ENCODE assay signal across 8 cellular contexts in the genomic region with DNA sequence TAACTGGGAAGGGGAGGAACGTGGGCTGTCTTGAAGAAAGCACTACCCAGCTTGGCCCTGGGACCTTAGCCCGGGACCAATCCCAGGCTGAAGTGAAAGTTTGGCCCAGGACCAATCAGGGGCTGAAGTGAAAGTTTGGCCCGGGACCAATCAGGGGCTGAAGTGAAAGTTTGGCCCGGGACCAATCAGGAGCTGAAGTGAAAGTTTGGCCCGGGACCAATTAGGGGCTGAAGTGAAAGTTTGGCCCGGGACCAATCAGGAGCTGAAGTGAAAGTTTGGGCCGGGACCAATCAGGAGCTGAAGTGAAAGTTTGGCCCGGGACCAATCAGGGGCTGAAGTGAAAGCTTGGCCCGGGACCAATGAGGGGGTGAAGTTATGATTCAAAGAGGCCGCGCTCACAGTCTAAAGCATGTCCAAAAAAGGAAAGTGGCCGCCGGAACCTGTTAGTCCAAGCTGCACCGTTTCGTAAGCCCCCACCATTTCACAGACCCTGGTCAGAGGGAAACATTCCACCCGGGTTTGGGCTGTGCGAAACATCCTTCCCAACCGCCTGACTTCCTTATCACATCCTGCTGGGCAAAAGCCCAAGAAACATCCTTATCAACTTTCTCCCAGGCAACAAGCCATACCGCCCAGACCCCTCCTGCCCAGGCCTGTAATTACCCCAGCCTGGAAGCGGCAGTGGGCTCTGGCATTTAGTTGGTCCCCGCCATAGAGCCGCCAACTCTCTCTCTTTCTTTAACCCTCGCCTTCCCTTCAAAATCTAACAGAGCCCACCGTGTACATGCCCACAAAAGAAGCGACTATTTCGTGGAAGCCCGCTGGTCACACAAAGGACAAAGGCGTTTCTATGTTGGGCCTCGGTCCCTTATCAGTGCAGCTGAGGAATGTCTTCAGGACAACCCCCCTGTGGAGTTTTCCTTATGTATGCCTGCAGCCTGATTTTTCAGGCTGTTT. TPM values are rescaled to one million over a fixed set of nuclear protein-coding genes. Genes with fewer than 3 reads are reported as not detected.
DNase-seq lines count a peak whose midpoint lies in the region; ATAC-seq, FAIRE-seq and TF ChIP-seq lines count a peak whose summit lies in the region.

No MANE protein-coding gene starts in this region.

- TF ChIP-seq CTCF in D721Med (IDR thresholded peaks at IDR 0.05; ENCODE audit: insufficient read depth, missing control alignments): no peak
- no peak for TF ChIP-seq CTCF in HL-60 (IDR thresholded peaks at IDR 0.05; ENCODE audit: insufficient read depth, low read length)

- peak; percentile 36 for DNase-seq in D721Med (ENCODE audit: insufficient read length, low spot score)
- DNase-seq in HL-60 (ENCODE audit: low read depth in 1 of 2, low spot score in 1 of 2): peak; percentile 63 to 85
- DNase-seq in dermis blood vessel endothelial cell: peak; percentile 96
- peak; percentile 59 for DNase-seq in left lobe of liver (ENCODE audit: low spot score)
- DNase-seq in stimulated activated CD8-positive, alpha-beta memory T cell treated with anti-CD3 and anti-CD28 coated beads, Interleukin-15, amount 100 ng/mL, for 48 hours (ENCODE audit: low read depth in 2 of 2): peak; percentile 13 to 25

- no peaks in the 10 kb centered on the region for H3K27me3 ChIP-seq in HL-60 (ENCODE audit: insufficient read depth, poor library complexity, severe bottlenecking)

- peak; percentile 20; the same call in 2 of the 3 replicates for ATAC-seq in SK-N-SH treated with all-trans-retinoic acid at 6 μM for 48 hours
- ATAC-seq in left lobe of liver: no peak
- no peak for ATAC-seq in GM21576 (IDR thresholded peaks at IDR 0.05; ENCODE audit: unreplicated experiment)
- ATAC-seq in GM21447 (IDR thresholded peaks at IDR 0.05; ENCODE audit: unreplicated experiment): no peak

- peak overlapping the region; percentile 97 for H3K27ac ChIP-seq in HL-60 (replicated peaks)

- no peak for FAIRE-seq in D721Med (lab: Jason Lieb, UNC)

- H3K4me3 ChIP-seq in HL-60 (replicated peaks; ENCODE audit: insufficient read depth, low read length): peak overlapping the region; percentile 96

TF ChIP-seq in SK-N-SH treated with all-trans-retinoic acid at 6 μM for 48 hours, 23 proteins besides CTCF, POLR2A, EP300 and RAD21:
- TF ChIP-seq, protein P1, sequence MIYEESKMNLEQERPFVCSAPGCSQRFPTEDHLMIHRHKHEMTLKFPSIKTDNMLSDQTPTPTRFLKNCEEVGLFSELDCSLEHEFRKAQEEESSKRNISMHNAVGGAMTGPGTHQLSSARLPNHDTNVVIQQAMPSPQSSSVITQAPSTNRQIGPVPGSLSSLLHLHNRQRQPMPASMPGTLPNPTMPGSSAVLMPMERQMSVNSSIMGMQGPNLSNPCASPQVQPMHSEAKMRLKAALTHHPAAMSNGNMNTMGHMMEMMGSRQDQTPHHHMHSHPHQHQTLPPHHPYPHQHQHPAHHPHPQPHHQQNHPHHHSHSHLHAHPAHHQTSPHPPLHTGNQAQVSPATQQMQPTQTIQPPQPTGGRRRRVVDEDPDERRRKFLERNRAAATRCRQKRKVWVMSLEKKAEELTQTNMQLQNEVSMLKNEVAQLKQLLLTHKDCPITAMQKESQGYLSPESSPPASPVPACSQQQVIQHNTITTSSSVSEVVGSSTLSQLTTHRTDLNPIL (CRISPR knock-in tag; IDR thresholded peaks at IDR 0.05; ENCODE audit: low read depth): no peak
- TF ChIP-seq, protein P2, sequence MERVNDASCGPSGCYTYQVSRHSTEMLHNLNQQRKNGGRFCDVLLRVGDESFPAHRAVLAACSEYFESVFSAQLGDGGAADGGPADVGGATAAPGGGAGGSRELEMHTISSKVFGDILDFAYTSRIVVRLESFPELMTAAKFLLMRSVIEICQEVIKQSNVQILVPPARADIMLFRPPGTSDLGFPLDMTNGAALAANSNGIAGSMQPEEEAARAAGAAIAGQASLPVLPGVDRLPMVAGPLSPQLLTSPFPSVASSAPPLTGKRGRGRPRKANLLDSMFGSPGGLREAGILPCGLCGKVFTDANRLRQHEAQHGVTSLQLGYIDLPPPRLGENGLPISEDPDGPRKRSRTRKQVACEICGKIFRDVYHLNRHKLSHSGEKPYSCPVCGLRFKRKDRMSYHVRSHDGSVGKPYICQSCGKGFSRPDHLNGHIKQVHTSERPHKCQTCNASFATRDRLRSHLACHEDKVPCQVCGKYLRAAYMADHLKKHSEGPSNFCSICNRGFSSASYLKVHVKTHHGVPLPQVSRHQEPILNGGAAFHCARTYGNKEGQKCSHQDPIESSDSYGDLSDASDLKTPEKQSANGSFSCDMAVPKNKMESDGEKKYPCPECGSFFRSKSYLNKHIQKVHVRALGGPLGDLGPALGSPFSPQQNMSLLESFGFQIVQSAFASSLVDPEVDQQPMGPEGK (CRISPR knock-in tag; IDR thresholded peaks at IDR 0.05; ENCODE audit: borderline replicate concordance): no peak
- TF ChIP-seq, protein P3, sequence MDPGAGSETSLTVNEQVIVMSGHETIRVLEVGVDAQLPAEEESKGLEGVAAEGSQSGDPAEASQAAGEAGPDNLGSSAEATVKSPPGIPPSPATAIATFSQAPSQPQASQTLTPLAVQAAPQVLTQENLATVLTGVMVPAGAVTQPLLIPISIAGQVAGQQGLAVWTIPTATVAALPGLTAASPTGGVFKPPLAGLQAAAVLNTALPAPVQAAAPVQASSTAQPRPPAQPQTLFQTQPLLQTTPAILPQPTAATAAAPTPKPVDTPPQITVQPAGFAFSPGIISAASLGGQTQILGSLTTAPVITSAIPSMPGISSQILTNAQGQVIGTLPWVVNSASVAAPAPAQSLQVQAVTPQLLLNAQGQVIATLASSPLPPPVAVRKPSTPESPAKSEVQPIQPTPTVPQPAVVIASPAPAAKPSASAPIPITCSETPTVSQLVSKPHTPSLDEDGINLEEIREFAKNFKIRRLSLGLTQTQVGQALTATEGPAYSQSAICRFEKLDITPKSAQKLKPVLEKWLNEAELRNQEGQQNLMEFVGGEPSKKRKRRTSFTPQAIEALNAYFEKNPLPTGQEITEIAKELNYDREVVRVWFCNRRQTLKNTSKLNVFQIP (CRISPR knock-in tag; IDR thresholded peaks at IDR 0.05; ENCODE audit: borderline replicate concordance, low read depth): no peak
- TF ChIP-seq CSDC2 (CRISPR knock-in tag; IDR thresholded peaks at IDR 0.05): no peak
- TF ChIP-seq ZFP3 (CRISPR knock-in tag; IDR thresholded peaks at IDR 0.05): no peak
- TF ChIP-seq TCF4 (CRISPR knock-in tag; IDR thresholded peaks at IDR 0.05; ENCODE audit: borderline replicate concordance): peak; percentile 31; the same call in 1 of the 2 replicates

RNA-seq across cellular contexts. Expression of a gene that starts 1.1 kb away (rescaled TPM):
- total RNA-seq in dermis blood vessel endothelial cell (2.6 and 4.8 TPM in 2 replicates), left lobe of liver (0.88 TPM)

Comparison
In these comparisons a context has a peak if more than half of its experiments do, and no peak if none do; other contexts are left out.
1. DNase-seq: peak in every context shown above with its lines; median percentile 96 in dermis blood vessel endothelial cell; 74 in HL-60; 59 in left lobe of liver; 36 in D721Med; 19 in stimulated activated CD8-positive, alpha-beta memory T cell treated with anti-CD3 and anti-CD28 coated beads, Interleukin-15, amount 100 ng/mL, for 48 hours.